Comparison of ENCODE assay signal across 1 cellular context in genomic region chr19:12676384-12676792, GRCh38.
TF ChIP-seq lines count a peak whose summit lies in the region.

No MANE protein-coding gene starts in this region.

TF ChIP-seq in K562, 482 proteins besides CTCF, POLR2A, EP300 and RAD21 (continued from another document):
- peak; percentile 61; the same call in 1 of the 2 replicates for TF ChIP-seq ARID4B (CRISPR knock-in tag; IDR thresholded peaks at IDR 0.05)
